Comparison of ENCODE assay signal across 30 cellular contexts in genomic region chr10:1472605-1473004, GRCh38.
"Had no signal": no experiment of that assay in that cellular context is flagged by ENCODE, and none has a peak within 500 bp of the region (broad histone marks: within the 10 kb centered on the region; RNA-seq: fewer than 3 reads in every experiment).

No MANE protein-coding gene starts in this region.

- H3K36me3 Mint-ChIP-seq: activated naive CD4-positive, alpha-beta T cell treated with anti-CD3 and anti-CD28 coated beads, Interleukin-2, amount 50 U/mL, for 24 hours; activated naive CD8-positive, alpha-beta T cell treated with anti-CD3 and anti-CD28 coated beads, Interleukin-2, amount 10 ng/mL, durations not matched to agents 7 days and 5 days had no signal

- H3K4me1 Mint-ChIP-seq: activated CD4-positive, alpha-beta memory T cell treated with anti-CD3 and anti-CD28 coated beads, Interleukin-2, amount 10 ng/mL, durations not matched to agents 7 days and 5 days; activated naive CD4-positive, alpha-beta T cell treated with anti-CD3 and anti-CD28 coated beads, Interleukin-2, amount 50 U/mL, for 24 hours; activated naive CD8-positive, alpha-beta T cell treated with anti-CD3 and anti-CD28 coated beads, Interleukin-2, amount 10 ng/mL, durations not matched to agents 7 days and 5 days; central memory CD8-positive, alpha-beta T cell had no signal

- H3K4me2 ChIP-seq: PC-9 had no signal

- H3K4me3 Mint-ChIP-seq: activated CD4-positive, alpha-beta memory T cell treated with anti-CD3 and anti-CD28 coated beads, Interleukin-2, amount 10 ng/mL, durations not matched to agents 7 days and 5 days; activated naive CD4-positive, alpha-beta T cell treated with anti-CD3 and anti-CD28 coated beads, Interleukin-2, amount 50 U/mL, for 24 hours; activated naive CD8-positive, alpha-beta T cell treated with anti-CD3 and anti-CD28 coated beads, Interleukin-2, amount 10 ng/mL, durations not matched to agents 7 days and 5 days; activated T-cell treated with anti-CD3 and anti-CD28 coated beads, Interleukin-2, amount 50 U/mL, for 24 hours; central memory CD8-positive, alpha-beta T cell had no signal

- H3K36me3 ChIP-seq: ascending aorta, cardiac muscle cell, WERI-Rb-1 had no signal

- H3K9me3 Mint-ChIP-seq: activated CD4-positive, alpha-beta memory T cell treated with anti-CD3 and anti-CD28 coated beads, Interleukin-2, amount 10 ng/mL, durations not matched to agents 7 days and 5 days; activated naive CD4-positive, alpha-beta T cell treated with anti-CD3 and anti-CD28 coated beads, Interleukin-2, amount 50 U/mL, for 24 hours; activated naive CD8-positive, alpha-beta T cell treated with anti-CD3 and anti-CD28 coated beads, Interleukin-2, amount 10 ng/mL, durations not matched to agents 7 days and 5 days; activated T-cell treated with anti-CD3 and anti-CD28 coated beads, Interleukin-2, amount 50 U/mL, for 24 hours; activated T-helper 2 cell treated with anti-CD3 and anti-CD28 coated beads, Interferon-gamma antibody, Interleukin-2, Interleukin-4, amounts not matched to agents 10 μg/mL and 5 μg/mL and 100 μg/mL, durations not matched to agents 14 hours and 24 hours and 36 hours; central memory CD8-positive, alpha-beta T cell had no signal

- DNase-seq: activated CD4-positive, alpha-beta memory T cell treated with anti-CD3 and anti-CD28 coated beads, Interleukin-2, amount 10 ng/mL, durations not matched to agents 7 days and 5 days; activated CD4-positive, alpha-beta T cell treated with anti-CD3 and anti-CD28 coated beads for 1 hour; activated CD4-positive, alpha-beta T cell treated with anti-CD3 and anti-CD28 coated beads for 48 hours; activated CD4-positive, CD25-positive, alpha-beta regulatory T cell; activated gamma-delta T cell; activated naive CD4-positive, alpha-beta T cell treated with Interleukin-2 at 50 U/mL for 16 hours; activated naive CD8-positive, alpha-beta T cell treated with anti-CD3 and anti-CD28 coated beads, Interleukin-2, amount 10 ng/mL, durations not matched to agents 7 days and 5 days; activated T-cell treated with anti-CD3 and anti-CD28 coated beads, Interleukin-2, amount 50 U/mL, for 24 hours; amygdala; Karpas-422; NCI-H1105; NCI-H1417 treated with DMSO at 0.1 percent for 48 hours; NCI-H187 treated with DMSO at 0.1 percent for 48 hours; NCI-H2081; NCI-H345; NCI-H524 treated with DMSO at 0.1 percent for 48 hours; NCI-H748 treated with DMSO at 0.1 percent for 48 hours; NK-92 treated with Interleukin-12 subunit alpha and Interleukin-12 subunit beta, amount 100 ng/mL, for 24 hours; PC-9; SIG-M5; SW 1271; T1000; WERI-Rb-1 had no signal

- ATAC-seq: Right ventricle myocardium inferior had no signal

- H3K4me1 ChIP-seq: ascending aorta had no signal

- H3K4me3 ChIP-seq: ascending aorta, cardiac muscle cell, PC-9 had no signal

- H3K27me3 ChIP-seq: ascending aorta, cardiac muscle cell had no signal

- H3K27ac ChIP-seq: ascending aorta, cardiac muscle cell, PC-9, RWPE1, WERI-Rb-1 had no signal

- H3K27ac Mint-ChIP-seq: activated CD4-positive, alpha-beta memory T cell treated with anti-CD3 and anti-CD28 coated beads, Interleukin-2, amount 10 ng/mL, durations not matched to agents 7 days and 5 days; activated naive CD4-positive, alpha-beta T cell treated with anti-CD3 and anti-CD28 coated beads, Interleukin-2, amount 50 U/mL, for 24 hours; activated naive CD8-positive, alpha-beta T cell treated with anti-CD3 and anti-CD28 coated beads, Interleukin-2, amount 10 ng/mL, durations not matched to agents 7 days and 5 days; activated T-cell treated with anti-CD3 and anti-CD28 coated beads, Interleukin-2, amount 50 U/mL, for 24 hours; activated T-helper 2 cell treated with anti-CD3 and anti-CD28 coated beads, Interferon-gamma antibody, Interleukin-2, Interleukin-4, amounts not matched to agents 10 μg/mL and 5 μg/mL and 100 μg/mL, durations not matched to agents 14 hours and 24 hours and 36 hours had no signal

- H2AFZ ChIP-seq: PC-9 had no signal

- H3K9me3 ChIP-seq: ascending aorta had no signal

- H3K27me3 Mint-ChIP-seq: activated CD4-positive, alpha-beta memory T cell treated with anti-CD3 and anti-CD28 coated beads, Interleukin-2, amount 10 ng/mL, durations not matched to agents 7 days and 5 days had no signal
